In genomic region chr15:85283815-85284214, GRCh38 we compare ENCODE assay signal across 7 cellular contexts.
DNase-seq lines count a peak whose midpoint lies in the region; ATAC-seq lines count a peak whose summit lies in the region.

No MANE protein-coding gene starts in this region.

- peak; percentile 63 for DNase-seq in NAMALWA (ENCODE audit: low spot score)

- ATAC-seq in GM18499 (IDR thresholded peaks at IDR 0.05; ENCODE audit: insufficient read depth, unreplicated experiment) (peak; percentile 41), GM19043 (IDR thresholded peaks at IDR 0.05; ENCODE audit: low read depth, unreplicated experiment) (peak; percentile 72), GM21526 (IDR thresholded peaks at IDR 0.05; ENCODE audit: low FRiP score, unreplicated experiment) (peak; percentile 70), HG02763 (IDR thresholded peaks at IDR 0.05; ENCODE audit: unreplicated experiment) (peak; percentile 59), HG03175 (IDR thresholded peaks at IDR 0.05; ENCODE audit: unreplicated experiment) (peak; percentile 82), esophagus mucosa (peak; percentile 16)

Comparison
In these comparisons a context has a peak if more than half of its experiments do, and no peak if none do; other contexts are left out.
1. Peak in every context shown above with its lines: DNase-seq and ATAC-seq.
2. ATAC-seq: peak in every context shown above with its lines; median percentile 82 in HG03175; 72 in GM19043; 70 in GM21526; 59 in HG02763; 41 in GM18499; 16 in esophagus mucosa.